11 cellular contexts compared by ENCODE assay signal in the genomic region with DNA sequence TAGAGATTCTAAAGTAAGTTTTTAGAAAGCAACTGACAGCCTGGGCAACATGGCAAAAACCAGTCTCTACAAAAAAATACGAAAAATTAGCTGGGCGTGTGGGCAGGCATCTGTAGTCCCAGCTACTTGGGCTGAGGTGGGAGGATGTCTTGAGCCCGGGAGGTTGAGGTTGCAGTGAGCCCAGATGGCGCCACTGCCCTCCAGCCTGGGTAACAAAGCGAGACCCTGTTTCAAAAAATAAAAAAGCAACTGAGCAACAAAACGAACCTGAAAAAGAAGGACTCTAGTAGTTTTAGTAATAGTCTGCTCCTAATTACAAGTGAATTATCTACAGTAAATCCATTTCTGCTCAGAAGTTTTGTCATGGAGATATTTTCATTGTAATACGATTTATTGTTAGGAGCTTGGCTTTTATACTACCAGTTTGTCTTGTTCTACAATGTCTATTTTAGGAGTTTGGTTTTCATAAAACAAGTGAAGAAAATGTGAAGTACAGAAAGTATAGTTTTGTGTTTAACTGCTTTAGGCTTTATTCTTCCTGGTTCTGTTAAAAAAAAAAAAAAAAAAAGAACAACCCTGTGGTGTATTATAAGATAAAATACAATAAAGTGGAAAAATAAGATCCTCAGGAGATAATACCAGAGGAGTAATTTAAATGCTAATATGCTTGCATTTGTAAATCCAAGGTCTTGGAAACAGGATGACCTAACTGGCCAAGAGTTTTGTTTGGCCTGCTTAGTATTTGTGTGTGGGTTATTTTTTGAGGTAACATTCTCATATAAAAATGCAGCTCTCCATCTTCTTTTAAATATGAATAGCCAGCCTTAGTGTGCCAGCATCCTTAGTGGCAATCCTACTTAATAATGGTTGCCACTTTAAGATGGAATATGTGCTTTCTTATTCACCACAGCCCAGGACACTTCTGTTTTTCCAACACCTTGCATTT. TPM values are rescaled to one million over a fixed set of nuclear protein-coding genes. Genes with fewer than 3 reads are reported as not detected.
DNase-seq lines count a peak whose midpoint lies in the region; ATAC-seq, FAIRE-seq and TF ChIP-seq lines count a peak whose summit lies in the region.
"Had no signal": no experiment of that assay in that cellular context is flagged by ENCODE, and none has a peak within 500 bp of the region (broad histone marks: within the 10 kb centered on the region; RNA-seq: fewer than 3 reads in every experiment).

No MANE protein-coding gene starts in this region.

- peaks cover 38% of the 10 kb centered on the region for H3K36me3 ChIP-seq in BE2C

- peak; percentile 85 for FAIRE-seq in GM12892 (lab: Jason Lieb, UNC)

- H3K4me3 ChIP-seq in BE2C (ENCODE audit: low read depth, low read length): peak overlapping the region; percentile 71

- no peaks in the 10 kb centered on the region for H3K36me3 Mint-ChIP-seq in glutamatergic neuron (ENCODE audit: unreplicated experiment)

- peak overlapping the region; percentile 86 for H3K27ac Mint-ChIP-seq in glutamatergic neuron (ENCODE audit: unreplicated experiment)

- peak; percentile 37 for TF ChIP-seq CTCF in BE2C (IDR thresholded peaks at IDR 0.05; ENCODE audit: low read depth, low read length)
- no peak for TF ChIP-seq CTCF in glutamatergic neuron (IDR thresholded peaks at IDR 0.05; ENCODE audit: partially characterized antibody, unreplicated experiment)

- no peak for TF ChIP-seq POLR2A in GM12892 (IDR thresholded peaks at IDR 0.05; ENCODE audit: low read depth, low read length)

- H3K4me1 Mint-ChIP-seq in glutamatergic neuron (ENCODE audit: low read depth, unreplicated experiment): peaks cover 18% of the 10 kb centered on the region

- intact Hi-C loops in left colon (cut with DNase I, micrococcal nuclease): no loop called here

- ATAC-seq in left colon: no peak

- H3K27me3 ChIP-seq in BE2C: no peaks in the 10 kb centered on the region

- H3K27me3 Mint-ChIP-seq in glutamatergic neuron (ENCODE audit: unreplicated experiment): peaks cover under 1% of the 10 kb centered on the region
- H3K27me3 Mint-ChIP-seq: activated naive CD8-positive, alpha-beta T cell treated with anti-CD3 and anti-CD28 coated beads, Interleukin-2, amount 10 ng/mL, durations not matched to agents 7 days and 5 days had no signal

- H3K4me1 ChIP-seq in BE2C: 0 out of 2 replicates have a peak, but pooled peaks cover 5% of the 10 kb centered on the region

- peak; percentile 38 for DNase-seq in BE2C
- no peak for DNase-seq in GM12892 (ENCODE audit: insufficient read length)
- peak; percentile 11 for DNase-seq in SK-MEL-5 (ENCODE audit: low read depth, low spot score)
- peak; percentile 49 for DNase-seq in glutamatergic neuron
- DNase-seq in left colon: no peak
- DNase-seq in SW480 (ENCODE audit: low spot score): no peak
- DNase-seq in stimulated activated CD4-positive, alpha-beta T cell treated with anti-CD3 and anti-CD28 coated beads, Interleukin-15, amount 100 ng/mL, for 24 hours: no peak
- DNase-seq in activated CD4-positive, alpha-beta T cell treated with anti-CD3 and anti-CD28 coated beads, Interleukin-2, amount 50 U/mL, for 4 hours: no peak
- DNase-seq: activated naive CD8-positive, alpha-beta T cell treated with anti-CD3 and anti-CD28 coated beads, Interleukin-2, amount 10 ng/mL, durations not matched to agents 7 days and 5 days; DMS79 treated with DMSO at 0.1 percent for 48 hours; posterior cingulate gyrus had no signal

- in situ Hi-C loops in SK-MEL-5 (cut with HindIII; ENCODE audit: low pct_unique_long_range_greater_than_20kb, low sequenced_read_pairs): no loop called here

- no peaks in the 10 kb centered on the region for H3K9me3 ChIP-seq in BE2C

- peaks cover 3% of the 10 kb centered on the region for H3K9me3 Mint-ChIP-seq in glutamatergic neuron (ENCODE audit: unreplicated experiment)
- H3K9me3 Mint-ChIP-seq: activated naive CD8-positive, alpha-beta T cell treated with anti-CD3 and anti-CD28 coated beads, Interleukin-2, amount 10 ng/mL, durations not matched to agents 7 days and 5 days had no signal

- H3K4me3 Mint-ChIP-seq in glutamatergic neuron (ENCODE audit: unreplicated experiment): no peak overlapping the region
- H3K4me3 Mint-ChIP-seq: activated naive CD8-positive, alpha-beta T cell treated with anti-CD3 and anti-CD28 coated beads, Interleukin-2, amount 10 ng/mL, durations not matched to agents 7 days and 5 days had no signal

RNA-seq across cellular contexts. Expression of gene TMX1, which starts 2.8 kb away (rescaled TPM):
- polyA plus RNA-seq in BE2C (2012; ENCODE audit: insufficient read depth, insufficient read length, low read depth): 31.7 TPM
- polyA plus RNA-seq in GM12892 (2012; ENCODE audit: missing spikeins): 41.8 TPM
- 68.3 and 75.8 TPM in 2 replicates for total RNA-seq in SK-MEL-5 (2014; rRNA removed; shearing (Covaris generic))
- polyA plus RNA-seq in SK-MEL-5 (2015; cell fraction: cytosol; rRNA removed): 46.3 and 48.0 TPM in 2 replicates
- polyA plus RNA-seq in SK-MEL-5 (2015; cell fraction: nucleus; rRNA removed): 27.8 and 33.7 TPM in 2 replicates
- total RNA-seq in glutamatergic neuron (ENCODE audit: unreplicated experiment) (39.1 TPM), left colon (10 to 100 TPM; 39.6 to 40.5 TPM)

Comparison
In these comparisons a context has a peak if more than half of its experiments do, and no peak if none do; other contexts are left out.
1. DNase-seq: peak in BE2C (single experiment), SK-MEL-5 (single experiment) and glutamatergic neuron (single experiment); none in GM12892 (single experiment), left colon (0 of 2), SW480 (single experiment), stimulated activated CD4-positive, alpha-beta T cell treated with anti-CD3 and anti-CD28 coated beads, Interleukin-15, amount 100 ng/mL, for 24 hours (single experiment) and activated CD4-positive, alpha-beta T cell treated with anti-CD3 and anti-CD28 coated beads, Interleukin-2, amount 50 U/mL, for 4 hours (0 of 2).